ENCODE assay signal across 9 cellular contexts in genomic region chr9:114908104-114908621, GRCh38. TPM values are rescaled to one million over a fixed set of nuclear protein-coding genes. Genes with fewer than 3 reads are reported as not detected.
DNase-seq lines count a peak whose midpoint lies in the region; ATAC-seq and TF ChIP-seq lines count a peak whose summit lies in the region.
"Had no signal": no experiment of that assay in that cellular context is flagged by ENCODE, and none has a peak within 500 bp of the region (broad histone marks: within the 10 kb centered on the region; RNA-seq: fewer than 3 reads in every experiment).

No MANE protein-coding gene starts in this region.

- no TSS peak for BruUV-seq in PC-3 (replicated peaks; lab: Mats Ljungman, UMichigan)

- ATAC-seq in HG03280 (IDR thresholded peaks at IDR 0.05; ENCODE audit: unreplicated experiment) = peak; percentile 51
- ATAC-seq in PC-3 = peak; percentile 87
- no peak for ATAC-seq in HG03342 (IDR thresholded peaks at IDR 0.05; ENCODE audit: unreplicated experiment)

- H3K4me3 ChIP-seq in PC-3 (ENCODE audit: low read length) (peak overlapping the region; percentile 27; the same call in 1 of the 2 replicates), fibroblast of mammary gland (ENCODE audit: control insufficient read depth, low read depth, low read length) (no peak overlapping the region)

- no peaks in the 10 kb centered on the region for H3K79me2 ChIP-seq in PC-3 (ENCODE audit: low read length)

- H3K27ac ChIP-seq in PC-3 (ENCODE audit: low read length) = peak overlapping the region; percentile 96
- H3K27ac ChIP-seq: HL-60 had no signal

- H3K27me3 ChIP-seq in PC-3 (ENCODE audit: low read length) = no peaks in the 10 kb centered on the region

- peaks cover 36% of the 10 kb centered on the region for H3K4me1 ChIP-seq in PC-3 (ENCODE audit: insufficient read depth, low read length)

- CTCF ChIA-PET in PC-3 (lab: Charles Lee) = interaction anchor here (0.6 kb wide), 1 partner anchor 101 kb away, joined by 3 read pairs; no protein-coding TSS in a partner anchor

- DNase-seq in EH (ENCODE audit: low read depth) (peak; percentile 87), PC-3 (peak; percentile 97), fibroblast of mammary gland (ENCODE audit: low read depth) (peak; percentile 8), NCI-H82 treated with DMSO at 0.1 percent for 48 hours (lab: John Stamatoyannopoulos, UW; ENCODE audit: unreplicated experiment) (no peak), cardiac septum (ENCODE audit: low spot score) (no peak)
- no peak for DNase-seq in stimulated activated CD4-positive, alpha-beta T cell treated with anti-CD3 and anti-CD28 coated beads, Interleukin-4, amount 100 ng/mL, for 4 hours

- no peaks in the 10 kb centered on the region for H4K20me1 ChIP-seq in PC-3 (ENCODE audit: low read length)

- no peaks in the 10 kb centered on the region for H3K9me2 ChIP-seq in PC-3 (replicated peaks; ENCODE audit: low read length)

- no peaks in the 10 kb centered on the region for H3F3A ChIP-seq in PC-3 (ENCODE audit: low read length, unreplicated experiment)

- peak overlapping the region; percentile 83 for H3K4me2 ChIP-seq in PC-3 (ENCODE audit: low read length)

- no peaks in the 10 kb centered on the region for H3K36me3 ChIP-seq in PC-3 (ENCODE audit: low read depth, low read length)

- H3K9me3 ChIP-seq in PC-3 (ENCODE audit: low read length) = no peaks in the 10 kb centered on the region

- POLR2A ChIA-PET in PC-3 (lab: Charles Lee; ENCODE audit: unreplicated experiment) = interaction anchor here (0.6 to 0.7 kb wide), 3 partner anchors 81 to 218 kb away, joined by 3 to 7 read pairs (median 4); no protein-coding TSS in a partner anchor

- H2AFZ ChIP-seq in PC-3 (ENCODE audit: low read length) = no peak overlapping the region

- intact Hi-C loops in PC-3 (cut with micrococcal nuclease) (loop anchor here (1.0 to 2.0 kb wide), 4 partner anchors 55 to 226 kb away; partner anchors contain the start of gene TEX48), cardiac septum (cut with DNase I) (no loop called here)

- TF ChIP-seq CTCF in PC-3 (conservative IDR thresholded peaks at IDR 0.05; ENCODE audit: low read depth, low read length) (no peak), fibroblast of mammary gland (conservative IDR thresholded peaks at IDR 0.05; ENCODE audit: control insufficient read depth, insufficient read depth, low read depth, low read length) (no peak)

- peak overlapping the region; percentile 81 for H3K9ac ChIP-seq in PC-3 (ENCODE audit: low read length)

RNA-seq across cellular contexts. Expression of gene TNFSF8, which starts 22.2 kb away (rescaled TPM):
- total RNA-seq in PC-3 (2014; rRNA removed) (not detected in 2 replicates), cardiac septum (0.86 TPM)

Comparison
In these comparisons a context has a peak if more than half of its experiments do, and no peak if none do; other contexts are left out.
1. DNase-seq: peak in EH (single experiment), PC-3 (single experiment) and fibroblast of mammary gland (single experiment); none in NCI-H82 treated with DMSO at 0.1 percent for 48 hours (single experiment), cardiac septum (single experiment) and stimulated activated CD4-positive, alpha-beta T cell treated with anti-CD3 and anti-CD28 coated beads, Interleukin-4, amount 100 ng/mL, for 4 hours (0 of 2).